16 cellular contexts compared by ENCODE assay signal in the genomic region with DNA sequence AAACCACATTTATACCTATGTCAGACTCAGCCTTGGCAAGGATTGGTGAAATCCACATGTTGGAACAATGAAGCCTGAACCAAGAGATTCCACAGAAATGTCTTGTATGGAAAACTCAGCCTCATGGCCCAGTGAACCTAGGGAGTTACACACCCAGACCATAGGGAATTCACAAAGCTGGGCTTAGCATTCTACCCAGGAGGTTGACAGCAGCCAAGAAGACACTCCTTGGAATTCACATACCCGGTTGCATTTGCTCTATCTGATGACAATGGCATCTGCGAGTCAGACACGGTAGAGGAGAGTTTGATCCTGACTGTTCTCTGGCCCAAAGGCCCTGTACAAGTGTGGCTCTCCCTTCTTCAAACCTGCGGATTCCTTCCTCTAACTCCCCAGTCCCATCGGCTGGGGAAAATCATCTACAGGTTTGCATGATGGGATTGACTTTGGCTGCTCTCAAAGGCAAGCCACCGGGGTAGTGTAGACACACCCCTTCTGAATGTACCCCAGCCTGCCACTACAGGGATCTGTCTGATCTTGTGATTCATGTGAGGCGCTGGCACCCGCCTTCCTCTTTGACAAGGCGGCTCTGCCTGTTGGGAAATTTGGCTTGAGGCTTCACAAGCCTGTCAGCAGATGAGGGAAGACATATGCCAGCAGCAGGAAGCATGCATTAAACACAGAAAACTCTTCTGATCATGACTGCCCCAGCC.
DNase-seq lines count a peak whose midpoint lies in the region; ATAC-seq and TF ChIP-seq lines count a peak whose summit lies in the region.
"Had no signal": no experiment of that assay in that cellular context is flagged by ENCODE, and none has a peak within 500 bp of the region (broad histone marks: within the 10 kb centered on the region; RNA-seq: fewer than 3 reads in every experiment).

No MANE protein-coding gene starts in this region.

- H3K4me3 ChIP-seq in stomach, result no peak overlapping the region
- no peak overlapping the region for H3K4me3 ChIP-seq in ovary
- H3K4me3 ChIP-seq: K562 had no signal

- intact Hi-C loops in stomach (cut with DNase I; ENCODE audit: low total_unique reads) (no loop called here), ovary (cut with DNase I) (loop anchor here in 1 of 4 donors (2.0 kb wide), 1 partner anchor 16 kb away; no protein-coding TSS in a partner anchor)

- H3K4me3 Mint-ChIP-seq in activated CD8-positive, alpha-beta memory T cell treated with anti-CD3 and anti-CD28 coated beads, Interleukin-2, amount 10 ng/mL, durations not matched to agents 7 days and 5 days, result no peak overlapping the region
- H3K4me3 Mint-ChIP-seq: activated naive CD8-positive, alpha-beta T cell treated with anti-CD3 and anti-CD28 coated beads, Interleukin-2, amount 10 ng/mL, durations not matched to agents 7 days and 5 days had no signal

- H3K27ac Mint-ChIP-seq in activated CD8-positive, alpha-beta memory T cell treated with anti-CD3 and anti-CD28 coated beads, Interleukin-2, amount 10 ng/mL, durations not matched to agents 7 days and 5 days, result no peak overlapping the region
- H3K27ac Mint-ChIP-seq: activated naive CD8-positive, alpha-beta T cell treated with anti-CD3 and anti-CD28 coated beads, Interleukin-2, amount 10 ng/mL, durations not matched to agents 7 days and 5 days had no signal

- TF ChIP-seq POLR2A in stomach (IDR thresholded peaks at IDR 0.05), result no peak
- TF ChIP-seq POLR2A in ovary (IDR thresholded peaks at IDR 0.05), result no peak

- no peaks in the 10 kb centered on the region for H3K27me3 ChIP-seq in stomach
- H3K27me3 ChIP-seq in ovary, result no peaks in the 10 kb centered on the region

- H3K27me3 Mint-ChIP-seq in activated CD8-positive, alpha-beta memory T cell treated with anti-CD3 and anti-CD28 coated beads, Interleukin-2, amount 10 ng/mL, durations not matched to agents 7 days and 5 days, result no peaks in the 10 kb centered on the region
- H3K27me3 Mint-ChIP-seq: activated naive CD8-positive, alpha-beta T cell treated with anti-CD3 and anti-CD28 coated beads, Interleukin-2, amount 10 ng/mL, durations not matched to agents 7 days and 5 days had no signal

- peak; percentile 63 for DNase-seq in NCI-H1694 treated with DMSO at 0.1 percent for 48 hours (lab: John Stamatoyannopoulos, UW)
- DNase-seq in kidney glomerular epithelial cell (lab: John Stamatoyannopoulos, UW), result peak; percentile 11
- peak; percentile 26 for DNase-seq in stomach
- no peak for DNase-seq in HCEC 1CT
- DNase-seq in ovary, result no peak
- no peak for DNase-seq in activated CD8-positive, alpha-beta memory T cell treated with anti-CD3 and anti-CD28 coated beads, Interleukin-2, amount 10 ng/mL, durations not matched to agents 7 days and 5 days
- DNase-seq: activated naive CD8-positive, alpha-beta T cell treated with anti-CD3 and anti-CD28 coated beads, Interleukin-2, amount 10 ng/mL, durations not matched to agents 7 days and 5 days; activated T-cell treated with anti-CD3 and anti-CD28 coated beads, Interleukin-2, amount 50 U/mL, for 48 hours; effector memory CD4-positive, alpha-beta T cell; NK-92 treated with Interleukin-12 subunit alpha and Interleukin-12 subunit beta, amount 100 ng/mL, for 24 hours; SHP77; stimulated activated CD4-positive, alpha-beta T cell treated with anti-CD3 and anti-CD28 coated beads, Interleukin-12 subunit alpha, Interleukin-12 subunit beta, amount 100 ng/mL, for 4 hours; stimulated activated naive CD8-positive, alpha-beta T cell treated with anti-CD3 and anti-CD28 coated beads, Interleukin-15, Interleukin-2, amounts not matched to agents 100 U/mL and 50 U/mL, for 24 hours had no signal

- H3K27ac ChIP-seq in stomach (no peak overlapping the region), ovary (no peak overlapping the region)
- H3K27ac ChIP-seq: parathyroid adenoma had no signal

- H3K36me3 ChIP-seq in stomach (no peaks in the 10 kb centered on the region), ovary (no peaks in the 10 kb centered on the region)

- peaks cover 0 to 8% (median 2%) of the 10 kb centered on the region in 4 donors for H3K4me1 ChIP-seq in stomach
- H3K4me1 ChIP-seq in ovary (ENCODE audit: insufficient read depth), result peaks cover 3% of the 10 kb centered on the region
- H3K4me1 ChIP-seq: parathyroid adenoma had no signal

- no peaks in the 10 kb centered on the region for H3K36me3 Mint-ChIP-seq in activated CD8-positive, alpha-beta memory T cell treated with anti-CD3 and anti-CD28 coated beads, Interleukin-2, amount 10 ng/mL, durations not matched to agents 7 days and 5 days
- H3K36me3 Mint-ChIP-seq: activated naive CD8-positive, alpha-beta T cell treated with anti-CD3 and anti-CD28 coated beads, Interleukin-2, amount 10 ng/mL, durations not matched to agents 7 days and 5 days had no signal

- 67 to 80% (median 72%) methylated on average over 6 to 9 of the region's 9 CpGs for WGBS in stomach, 5 donors
- 78 to 85% (median 81%) methylated on average over 9 of the region's 9 CpGs for WGBS in ovary, 3 donors

- H3K9me3 ChIP-seq in stomach (no peaks in the 10 kb centered on the region), ovary (no peaks in the 10 kb centered on the region)

- H3K4me1 Mint-ChIP-seq in activated CD8-positive, alpha-beta memory T cell treated with anti-CD3 and anti-CD28 coated beads, Interleukin-2, amount 10 ng/mL, durations not matched to agents 7 days and 5 days, result no peaks in the 10 kb centered on the region
- H3K4me1 Mint-ChIP-seq: activated naive CD8-positive, alpha-beta T cell treated with anti-CD3 and anti-CD28 coated beads, Interleukin-2, amount 10 ng/mL, durations not matched to agents 7 days and 5 days had no signal

- peak; percentile 92 for ATAC-seq in esophagus mucosa
- no peak for ATAC-seq in activated CD8-positive, alpha-beta memory T cell treated with anti-CD3 and anti-CD28 coated beads, Interleukin-2, amount 10 ng/mL, durations not matched to agents 7 days and 5 days
- ATAC-seq: K562; stimulated activated naive CD8-positive, alpha-beta T cell treated with anti-CD3 and anti-CD28 coated beads, Interleukin-15, Interleukin-2, amounts not matched to agents 100 U/mL and 50 U/mL, for 24 hours had no signal

- no peak for TF ChIP-seq EP300 in stomach (IDR thresholded peaks at IDR 0.05)
- no peak for TF ChIP-seq EP300 in ovary (IDR thresholded peaks at IDR 0.05)

- H3K9me3 Mint-ChIP-seq in activated CD8-positive, alpha-beta memory T cell treated with anti-CD3 and anti-CD28 coated beads, Interleukin-2, amount 10 ng/mL, durations not matched to agents 7 days and 5 days (ENCODE audit: low read depth), result no peaks in the 10 kb centered on the region
- H3K9me3 Mint-ChIP-seq: activated naive CD8-positive, alpha-beta T cell treated with anti-CD3 and anti-CD28 coated beads, Interleukin-2, amount 10 ng/mL, durations not matched to agents 7 days and 5 days had no signal

- TF ChIP-seq CTCF in stomach (IDR thresholded peaks at IDR 0.05), result no peak
- no peak for TF ChIP-seq CTCF in ovary (IDR thresholded peaks at IDR 0.05)

- CTCF ChIA-PET in activated CD8-positive, alpha-beta memory T cell treated with anti-CD3 and anti-CD28 coated beads, Interleukin-2, amount 10 ng/mL, durations not matched to agents 7 days and 5 days (lab: Charles Lee), result no interaction called here

Comparison
In these comparisons a context has a peak if more than half of its experiments do, and no peak if none do; other contexts are left out.
1. DNase-seq: peak in NCI-H1694 treated with DMSO at 0.1 percent for 48 hours (single experiment), kidney glomerular epithelial cell (single experiment) and stomach (single experiment); none in HCEC 1CT (single experiment), ovary (0 of 5) and activated CD8-positive, alpha-beta memory T cell treated with anti-CD3 and anti-CD28 coated beads, Interleukin-2, amount 10 ng/mL, durations not matched to agents 7 days and 5 days (single experiment).